Comparison of ENCODE assay signal across 33 cellular contexts in the genomic region with DNA sequence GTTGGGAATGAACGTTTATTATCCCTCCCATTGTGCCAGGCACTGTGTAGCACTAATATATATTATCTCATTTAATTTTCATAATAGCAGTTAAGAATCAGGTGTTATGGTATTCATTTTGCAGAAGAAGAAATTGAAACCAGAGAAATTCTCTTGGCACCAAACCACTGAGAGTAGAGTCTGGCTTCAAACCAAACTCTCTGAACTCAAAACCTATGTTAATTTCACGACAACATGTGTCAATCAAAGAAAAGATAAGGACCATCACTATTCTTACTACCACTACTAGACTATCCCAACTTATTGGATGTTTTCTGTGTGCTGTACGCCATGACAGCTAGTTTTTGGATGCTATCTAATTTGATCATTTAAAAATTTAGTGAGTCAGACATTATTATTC.
"Had no signal": no experiment of that assay in that cellular context is flagged by ENCODE, and none has a peak within 500 bp of the region (broad histone marks: within the 10 kb centered on the region; RNA-seq: fewer than 3 reads in every experiment).

No MANE protein-coding gene starts in this region.

- H3K27me3 Mint-ChIP-seq: central memory CD8-positive, alpha-beta T cell had no signal

- H3K9me3 Mint-ChIP-seq: activated CD4-positive, alpha-beta memory T cell treated with anti-CD3 and anti-CD28 coated beads for 36 hours; activated CD4-positive, alpha-beta T cell treated with anti-CD3 and anti-CD28 coated beads, Interleukin-2, amount 10 ng/mL, durations not matched to agents 24 days and 14 days; activated CD8-positive, alpha-beta T cell treated with anti-CD3 and anti-CD28 coated beads for 36 hours; activated naive CD4-positive, alpha-beta T cell treated with anti-CD3 and anti-CD28 coated beads, Interleukin-2, amount 10 ng/mL, durations not matched to agents 7 days and 5 days; activated naive CD4-positive, alpha-beta T cell treated with anti-CD3 and anti-CD28 coated beads, Interleukin-2, amount 50 U/mL, for 24 hours; activated naive CD8-positive, alpha-beta T cell treated with anti-CD3 and anti-CD28 coated beads, Interleukin-2, amount 10 ng/mL, durations not matched to agents 7 days and 5 days; activated naive CD8-positive, alpha-beta T cell treated with anti-CD3 and anti-CD28 coated beads, Interleukin-2, amount 50 U/mL, for 24 hours; activated T-cell treated with anti-CD3 and anti-CD28 coated beads, Interleukin-2, amount 50 U/mL, for 24 hours; activated T-helper 2 cell treated with anti-CD3 and anti-CD28 coated beads, Interferon-gamma antibody, Interleukin-2, Interleukin-4, amounts not matched to agents 10 μg/mL and 5 μg/mL and 100 μg/mL, durations not matched to agents 14 hours and 24 hours and 36 hours; central memory CD8-positive, alpha-beta T cell; T-helper 1 cell treated with Interleukin-12 subunit alpha and Interleukin-12 subunit beta and Interleukin-4 antibody, amounts not matched to agents 30 μg/mL and 1 μg/mL, for 36 hours; T-helper 2 cell treated with Interferon-gamma antibody and Interleukin-4, amounts not matched to agents 5 μg/mL and 100 μg/mL, for 36 hours had no signal

- H3K27me3 ChIP-seq: ascending aorta, cardiac muscle cell had no signal

- H3K27ac Mint-ChIP-seq: activated B cell treated with CpG ODN at 0.5 μM for 24 hours; activated CD4-positive, alpha-beta memory T cell treated with anti-CD3 and anti-CD28 coated beads for 36 hours; activated CD4-positive, alpha-beta T cell treated with anti-CD3 and anti-CD28 coated beads, Interleukin-2, amount 10 ng/mL, durations not matched to agents 24 days and 14 days; activated CD8-positive, alpha-beta T cell treated with anti-CD3 and anti-CD28 coated beads for 36 hours; activated naive CD4-positive, alpha-beta T cell treated with anti-CD3 and anti-CD28 coated beads, Interleukin-2, amount 10 ng/mL, durations not matched to agents 7 days and 5 days; activated naive CD4-positive, alpha-beta T cell treated with anti-CD3 and anti-CD28 coated beads, Interleukin-2, amount 50 U/mL, for 24 hours; activated naive CD8-positive, alpha-beta T cell; activated naive CD8-positive, alpha-beta T cell treated with anti-CD3 and anti-CD28 coated beads, Interleukin-2, amount 10 ng/mL, durations not matched to agents 7 days and 5 days; activated naive CD8-positive, alpha-beta T cell treated with anti-CD3 and anti-CD28 coated beads, Interleukin-2, amount 50 U/mL, for 24 hours; activated T-cell treated with anti-CD3 and anti-CD28 coated beads, Interleukin-2, amount 50 U/mL, for 24 hours; activated T-helper 2 cell treated with anti-CD3 and anti-CD28 coated beads, Interferon-gamma antibody, Interleukin-2, Interleukin-4, amounts not matched to agents 10 μg/mL and 5 μg/mL and 100 μg/mL, durations not matched to agents 14 hours and 24 hours and 36 hours; brain; T-helper 1 cell treated with Interleukin-12 subunit alpha and Interleukin-12 subunit beta and Interleukin-4 antibody, amounts not matched to agents 30 μg/mL and 1 μg/mL, for 36 hours; T-helper 2 cell treated with Interferon-gamma antibody and Interleukin-4, amounts not matched to agents 5 μg/mL and 100 μg/mL, for 36 hours had no signal

- H3K4me1 Mint-ChIP-seq: activated CD4-positive, alpha-beta T cell treated with anti-CD3 and anti-CD28 coated beads, Interleukin-2, amount 10 ng/mL, durations not matched to agents 24 days and 14 days; activated naive CD4-positive, alpha-beta T cell treated with anti-CD3 and anti-CD28 coated beads, Interleukin-2, amount 10 ng/mL, durations not matched to agents 7 days and 5 days; activated naive CD4-positive, alpha-beta T cell treated with anti-CD3 and anti-CD28 coated beads, Interleukin-2, amount 50 U/mL, for 24 hours; activated naive CD8-positive, alpha-beta T cell treated with anti-CD3 and anti-CD28 coated beads, Interleukin-2, amount 10 ng/mL, durations not matched to agents 7 days and 5 days had no signal

- H3K27ac ChIP-seq: ascending aorta, cardiac muscle cell, VCaP had no signal

- DNase-seq: activated B cell treated with CpG ODN at 0.5 μM for 24 hours; activated CD4-positive, alpha-beta memory T cell treated with anti-CD3 and anti-CD28 coated beads for 36 hours; activated CD4-positive, alpha-beta T cell treated with anti-CD3 and anti-CD28 coated beads for 4 hours; activated CD4-positive, alpha-beta T cell treated with anti-CD3 and anti-CD28 coated beads, Interleukin-2, amount 10 ng/mL, durations not matched to agents 24 days and 14 days; activated CD4-positive, alpha-beta T cell treated with anti-CD3 and anti-CD28 coated beads, Interleukin-2, amount 50 U/mL, for 1 hour; activated CD4-positive, alpha-beta T cell treated with anti-CD3 and anti-CD28 coated beads, Interleukin-2, amount 50 U/mL, for 4 hours; activated CD4-positive, CD25-positive, alpha-beta regulatory T cell treated with anti-CD3 and anti-CD28 coated beads, Interleukin-2, amount 50 U/mL, for 72 hours; activated CD8-positive, alpha-beta memory T cell treated with anti-CD3 and anti-CD28 coated beads, Interleukin-2, amount 50 U/mL, for 4 hours; activated CD8-positive, alpha-beta T cell treated with anti-CD3 and anti-CD28 coated beads for 36 hours; activated effector memory CD4-positive, alpha-beta T cell treated with Interleukin-2 at 50 U/mL for 16 hours; activated gamma-delta T cell; activated naive CD4-positive, alpha-beta T cell treated with anti-CD3 and anti-CD28 coated beads, Interleukin-2, amount 10 ng/mL, durations not matched to agents 7 days and 5 days; activated naive CD4-positive, alpha-beta T cell treated with Interleukin-2 at 50 U/mL for 16 hours; activated naive CD8-positive, alpha-beta T cell treated with anti-CD3 and anti-CD28 coated beads, Interleukin-2, amount 10 ng/mL, durations not matched to agents 7 days and 5 days; activated naive CD8-positive, alpha-beta T cell treated with anti-CD3 and anti-CD28 coated beads, Interleukin-2, amount 50 U/mL, for 24 hours; activated T-cell treated with anti-CD3 and anti-CD28 coated beads, Interleukin-2, amount 50 U/mL, for 24 hours; activated T-cell treated with anti-CD3 and anti-CD28 coated beads, Interleukin-2, amount 50 U/mL, for 48 hours; amygdala; anterior cingulate cortex; caudate nucleus; cerebellar nuclear complex; T-helper 2 cell; T-helper 9 cell had no signal

- ATAC-seq: activated CD8-positive, alpha-beta T cell treated with anti-CD3 and anti-CD28 coated beads for 36 hours; activated naive CD8-positive, alpha-beta T cell treated with anti-CD3 and anti-CD28 coated beads, Interleukin-2, amount 50 U/mL, for 24 hours had no signal

- H3K36me3 Mint-ChIP-seq: activated CD4-positive, alpha-beta memory T cell treated with anti-CD3 and anti-CD28 coated beads for 36 hours; activated naive CD4-positive, alpha-beta T cell treated with anti-CD3 and anti-CD28 coated beads, Interleukin-2, amount 10 ng/mL, durations not matched to agents 7 days and 5 days; activated naive CD4-positive, alpha-beta T cell treated with anti-CD3 and anti-CD28 coated beads, Interleukin-2, amount 50 U/mL, for 24 hours; activated naive CD8-positive, alpha-beta T cell; activated naive CD8-positive, alpha-beta T cell treated with anti-CD3 and anti-CD28 coated beads, Interleukin-2, amount 10 ng/mL, durations not matched to agents 7 days and 5 days; brain had no signal

- H3K4me3 Mint-ChIP-seq: activated B cell treated with CpG ODN at 0.5 μM for 24 hours; activated CD4-positive, alpha-beta memory T cell treated with anti-CD3 and anti-CD28 coated beads for 36 hours; activated CD4-positive, alpha-beta T cell treated with anti-CD3 and anti-CD28 coated beads, Interleukin-2, amount 10 ng/mL, durations not matched to agents 24 days and 14 days; activated CD8-positive, alpha-beta T cell treated with anti-CD3 and anti-CD28 coated beads for 36 hours; activated naive CD4-positive, alpha-beta T cell treated with anti-CD3 and anti-CD28 coated beads, Interleukin-2, amount 10 ng/mL, durations not matched to agents 7 days and 5 days; activated naive CD4-positive, alpha-beta T cell treated with anti-CD3 and anti-CD28 coated beads, Interleukin-2, amount 50 U/mL, for 24 hours; activated naive CD8-positive, alpha-beta T cell; activated naive CD8-positive, alpha-beta T cell treated with anti-CD3 and anti-CD28 coated beads, Interleukin-2, amount 10 ng/mL, durations not matched to agents 7 days and 5 days; activated naive CD8-positive, alpha-beta T cell treated with anti-CD3 and anti-CD28 coated beads, Interleukin-2, amount 50 U/mL, for 24 hours; activated T-cell treated with anti-CD3 and anti-CD28 coated beads, Interleukin-2, amount 50 U/mL, for 24 hours; brain; central memory CD8-positive, alpha-beta T cell; T-helper 1 cell treated with Interleukin-12 subunit alpha and Interleukin-12 subunit beta and Interleukin-4 antibody, amounts not matched to agents 30 μg/mL and 1 μg/mL, for 36 hours; T-helper 2 cell treated with Interferon-gamma antibody and Interleukin-4, amounts not matched to agents 5 μg/mL and 100 μg/mL, for 36 hours had no signal

- H3K4me3 ChIP-seq: ascending aorta, cardiac muscle cell had no signal

- H3K36me3 ChIP-seq: ascending aorta, cardiac muscle cell had no signal

- H3K4me1 ChIP-seq: ascending aorta had no signal

- H3K9me3 ChIP-seq: ascending aorta had no signal
